ENCODE assay signal across 1 cellular context in the genomic region with DNA sequence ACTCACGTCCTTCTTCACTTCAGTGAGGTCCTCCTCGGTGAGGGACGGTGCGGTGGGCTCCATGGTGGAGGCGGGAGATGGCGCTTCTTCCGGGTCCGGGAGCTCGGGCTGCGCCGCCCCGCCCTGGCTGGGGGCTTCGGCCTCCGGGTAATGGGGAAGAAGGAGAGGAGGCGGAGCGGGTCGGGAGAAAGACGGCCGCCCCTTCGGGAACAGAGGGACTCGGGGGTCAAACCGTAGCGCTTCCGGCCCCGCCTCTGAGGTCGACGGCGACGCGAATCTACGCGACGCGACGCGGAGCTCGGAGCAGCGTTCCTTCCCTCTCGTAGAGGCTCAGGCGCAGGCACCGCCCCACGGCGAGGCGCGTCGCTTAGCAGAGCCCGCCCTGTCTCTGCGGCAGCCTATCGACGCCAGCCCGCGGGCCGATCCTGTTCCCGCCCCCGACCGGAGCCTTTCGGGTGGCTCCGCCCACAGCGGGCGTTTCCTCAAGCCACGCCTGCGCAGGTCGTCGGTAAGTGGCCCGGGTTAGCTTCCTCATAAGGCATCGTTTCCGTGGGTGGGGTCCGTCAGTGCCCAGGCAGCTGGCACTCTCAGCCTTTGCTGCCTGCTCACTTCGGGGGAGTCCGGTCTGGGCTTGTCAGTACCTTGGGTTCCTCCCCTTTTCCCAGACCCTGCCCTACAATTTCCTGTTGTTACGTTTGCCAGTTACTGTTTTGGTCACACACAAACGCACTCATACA.
TF ChIP-seq lines count a peak whose summit lies in the region.

A gene (minus strand): TSS at position 343 of the 737 bp plus-strand sequence. CDS start 280 bp downstream, at position 63.

TF ChIP-seq in K562, 482 proteins besides CTCF, POLR2A, EP300 and RAD21 (continued from another document and continues in another):
- TF ChIP-seq, protein P1, sequence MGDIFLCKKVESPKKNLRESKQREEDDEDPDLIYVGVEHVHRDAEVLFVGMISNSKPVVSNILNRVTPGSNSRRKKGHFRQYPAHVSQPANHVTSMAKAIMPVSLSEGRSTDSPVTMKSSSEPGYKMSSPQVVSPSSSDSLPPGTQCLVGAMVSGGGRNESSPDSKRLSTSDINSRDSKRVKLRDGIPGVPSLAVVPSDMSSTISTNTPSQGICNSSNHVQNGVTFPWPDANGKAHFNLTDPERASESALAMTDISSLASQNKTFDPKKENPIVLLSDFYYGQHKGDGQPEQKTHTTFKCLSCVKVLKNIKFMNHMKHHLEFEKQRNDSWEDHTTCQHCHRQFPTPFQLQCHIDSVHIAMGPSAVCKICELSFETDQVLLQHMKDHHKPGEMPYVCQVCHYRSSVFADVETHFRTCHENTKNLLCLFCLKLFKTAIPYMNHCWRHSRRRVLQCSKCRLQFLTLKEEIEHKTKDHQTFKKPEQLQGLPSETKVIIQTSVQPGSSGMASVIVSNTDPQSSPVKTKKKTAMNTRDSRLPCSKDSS (IDR thresholded peaks at IDR 0.05; ENCODE audit: low read depth, partially characterized antibody) = no peak
- TF ChIP-seq SMARCE1 (IDR thresholded peaks at IDR 0.05) (0 out of 2 replicates have a peak, but pooled peaks have one; percentile 58), ATF7 (IDR thresholded peaks at IDR 0.05) (peak; percentile 70), MTA1 (IDR thresholded peaks at IDR 0.05; ENCODE audit: borderline replicate concordance) (peak; percentile 96), BACH1 (tag; IDR thresholded peaks at IDR 0.05) (no peak), LEF1 (IDR thresholded peaks at IDR 0.05) (no peak), XRCC5 (IDR thresholded peaks at IDR 0.05; ENCODE audit: low read depth, low read length) (peak; percentile 38; the same call in 1 of the 2 replicates), NRF1 (conservative IDR thresholded peaks at IDR 0.05 in 1 of 2, IDR thresholded peaks at IDR 0.05 in 1 of 2) (peak; percentile 99), ZC3H4 (CRISPR knock-in tag; IDR thresholded peaks at IDR 0.05; ENCODE audit: borderline replicate concordance) (no peak), NFIC (IDR thresholded peaks at IDR 0.05) (peak; percentile 65), EWSR1 (IDR thresholded peaks at IDR 0.05; ENCODE audit: borderline replicate concordance, low read depth, partially characterized antibody) (no peak), RFX1 (IDR thresholded peaks at IDR 0.05) (no peak), TEAD4 (IDR thresholded peaks at IDR 0.05; ENCODE audit: low read length) (peak; percentile 4; the same call in 1 of the 2 replicates), TEAD4 (CRISPR knock-in tag; IDR thresholded peaks at IDR 0.05; ENCODE audit: borderline replicate concordance) (no peak), ZNF76 (CRISPR knock-in tag; IDR thresholded peaks at IDR 0.05; ENCODE audit: borderline replicate concordance) (no peak), ELF1 (tag; IDR thresholded peaks at IDR 0.05) (peak; percentile 93), MEIS2 (IDR thresholded peaks at IDR 0.05; ENCODE audit: partially characterized antibody) (peak; percentile 89), JUN (IDR thresholded peaks at IDR 0.05; ENCODE audit: borderline replicate concordance, low read depth, low read length) (no peak), JUN (CRISPR knock-in tag; IDR thresholded peaks at IDR 0.05; ENCODE audit: borderline replicate concordance) (0 out of 2 replicates have a peak, but pooled peaks have one; percentile 62), MBD2 (IDR thresholded peaks at IDR 0.05; ENCODE audit: borderline replicate concordance, low read depth) (peak; percentile 73), SIN3B (IDR thresholded peaks at IDR 0.05; ENCODE audit: low read depth) (peak; percentile 74), MEF2D (tag; conservative IDR thresholded peaks at IDR 0.05; ENCODE audit: low read depth) (no peak), CHD2 (IDR thresholded peaks at IDR 0.05; ENCODE audit: low read depth, low read length) (no peak), CCNT2 (IDR thresholded peaks at IDR 0.05; ENCODE audit: borderline replicate concordance, extremely low read depth, insufficient read length, low read depth, low read length) (peak; percentile 71), ZNF778 (CRISPR knock-in tag; IDR thresholded peaks at IDR 0.05) (no peak), SP2 (IDR thresholded peaks at IDR 0.05; ENCODE audit: extremely low read depth, low read depth, low read length, poor library complexity, severe bottlenecking) (peak; percentile 14), BCL6 (CRISPR knock-in tag; IDR thresholded peaks at IDR 0.05) (no peak), DIDO1 (tag; IDR thresholded peaks at IDR 0.05; ENCODE audit: low read depth) (0 out of 2 replicates have a peak, but pooled peaks have one; percentile 24), ZNF766 (CRISPR knock-in tag; conservative IDR thresholded peaks at IDR 0.05) (no peak), RB1 (IDR thresholded peaks at IDR 0.05; ENCODE audit: low read depth) (peak; percentile 76), SOX6 (IDR thresholded peaks at IDR 0.05) (no peak), RBM25 (IDR thresholded peaks at IDR 0.05; ENCODE audit: low read depth, low read length, severe bottlenecking) (no peak), HSF4 (CRISPR knock-in tag; IDR thresholded peaks at IDR 0.05; ENCODE audit: borderline replicate concordance) (no peak), ZNF696 (CRISPR knock-in tag; conservative IDR thresholded peaks at IDR 0.05) (no peak), U2AF2 (optimal IDR thresholded peaks at IDR 0.05; ENCODE audit: low read depth, low read length) (no peak), SPI1 (IDR thresholded peaks at IDR 0.05; ENCODE audit: borderline replicate concordance, low read depth, low read length) (0 out of 2 replicates have a peak, but pooled peaks have one; percentile 12), KDM2B (CRISPR knock-in tag; IDR thresholded peaks at IDR 0.05) (no peak), ZNF408 (CRISPR knock-in tag; IDR thresholded peaks at IDR 0.05; ENCODE audit: low read depth) (no peak), ZNF561 (CRISPR knock-in tag; conservative IDR thresholded peaks at IDR 0.05) (no peak), PHF21A (IDR thresholded peaks at IDR 0.05; ENCODE audit: borderline replicate concordance, low read depth) (no peak), ZNF589 (CRISPR knock-in tag; IDR thresholded peaks at IDR 0.05; ENCODE audit: low read depth) (0 out of 2 replicates have a peak, but pooled peaks have one; percentile 64), SNIP1 (IDR thresholded peaks at IDR 0.05; ENCODE audit: low read depth) (no peak)
- TF ChIP-seq, protein P2, sequence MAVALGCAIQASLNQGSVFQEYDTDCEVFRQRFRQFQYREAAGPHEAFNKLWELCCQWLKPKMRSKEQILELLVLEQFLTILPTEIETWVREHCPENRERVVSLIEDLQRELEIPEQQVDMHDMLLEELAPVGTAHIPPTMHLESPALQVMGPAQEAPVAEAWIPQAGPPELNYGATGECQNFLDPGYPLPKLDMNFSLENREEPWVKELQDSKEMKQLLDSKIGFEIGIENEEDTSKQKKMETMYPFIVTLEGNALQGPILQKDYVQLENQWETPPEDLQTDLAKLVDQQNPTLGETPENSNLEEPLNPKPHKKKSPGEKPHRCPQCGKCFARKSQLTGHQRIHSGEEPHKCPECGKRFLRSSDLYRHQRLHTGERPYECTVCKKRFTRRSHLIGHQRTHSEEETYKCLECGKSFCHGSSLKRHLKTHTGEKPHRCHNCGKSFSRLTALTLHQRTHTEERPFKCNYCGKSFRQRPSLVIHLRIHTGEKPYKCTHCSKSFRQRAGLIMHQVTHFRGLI (CRISPR knock-in tag; IDR thresholded peaks at IDR 0.05) = no peak
- TF ChIP-seq, protein P3, sequence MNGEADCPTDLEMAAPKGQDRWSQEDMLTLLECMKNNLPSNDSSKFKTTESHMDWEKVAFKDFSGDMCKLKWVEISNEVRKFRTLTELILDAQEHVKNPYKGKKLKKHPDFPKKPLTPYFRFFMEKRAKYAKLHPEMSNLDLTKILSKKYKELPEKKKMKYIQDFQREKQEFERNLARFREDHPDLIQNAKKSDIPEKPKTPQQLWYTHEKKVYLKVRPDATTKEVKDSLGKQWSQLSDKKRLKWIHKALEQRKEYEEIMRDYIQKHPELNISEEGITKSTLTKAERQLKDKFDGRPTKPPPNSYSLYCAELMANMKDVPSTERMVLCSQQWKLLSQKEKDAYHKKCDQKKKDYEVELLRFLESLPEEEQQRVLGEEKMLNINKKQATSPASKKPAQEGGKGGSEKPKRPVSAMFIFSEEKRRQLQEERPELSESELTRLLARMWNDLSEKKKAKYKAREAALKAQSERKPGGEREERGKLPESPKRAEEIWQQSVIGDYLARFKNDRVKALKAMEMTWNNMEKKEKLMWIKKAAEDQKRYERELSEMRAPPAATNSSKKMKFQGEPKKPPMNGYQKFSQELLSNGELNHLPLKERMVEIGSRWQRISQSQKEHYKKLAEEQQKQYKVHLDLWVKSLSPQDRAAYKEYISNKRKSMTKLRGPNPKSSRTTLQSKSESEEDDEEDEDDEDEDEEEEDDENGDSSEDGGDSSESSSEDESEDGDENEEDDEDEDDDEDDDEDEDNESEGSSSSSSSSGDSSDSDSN (IDR thresholded peaks at IDR 0.05; ENCODE audit: borderline replicate concordance in 1 of 2, low read depth in 2 of 2, low read length in 2 of 2) = no peak
- TF ChIP-seq, protein P4, sequence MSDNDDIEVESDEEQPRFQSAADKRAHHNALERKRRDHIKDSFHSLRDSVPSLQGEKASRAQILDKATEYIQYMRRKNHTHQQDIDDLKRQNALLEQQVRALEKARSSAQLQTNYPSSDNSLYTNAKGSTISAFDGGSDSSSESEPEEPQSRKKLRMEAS (CRISPR knock-in tag; IDR thresholded peaks at IDR 0.05) = peak; percentile 55
- TF ChIP-seq, protein P5, sequence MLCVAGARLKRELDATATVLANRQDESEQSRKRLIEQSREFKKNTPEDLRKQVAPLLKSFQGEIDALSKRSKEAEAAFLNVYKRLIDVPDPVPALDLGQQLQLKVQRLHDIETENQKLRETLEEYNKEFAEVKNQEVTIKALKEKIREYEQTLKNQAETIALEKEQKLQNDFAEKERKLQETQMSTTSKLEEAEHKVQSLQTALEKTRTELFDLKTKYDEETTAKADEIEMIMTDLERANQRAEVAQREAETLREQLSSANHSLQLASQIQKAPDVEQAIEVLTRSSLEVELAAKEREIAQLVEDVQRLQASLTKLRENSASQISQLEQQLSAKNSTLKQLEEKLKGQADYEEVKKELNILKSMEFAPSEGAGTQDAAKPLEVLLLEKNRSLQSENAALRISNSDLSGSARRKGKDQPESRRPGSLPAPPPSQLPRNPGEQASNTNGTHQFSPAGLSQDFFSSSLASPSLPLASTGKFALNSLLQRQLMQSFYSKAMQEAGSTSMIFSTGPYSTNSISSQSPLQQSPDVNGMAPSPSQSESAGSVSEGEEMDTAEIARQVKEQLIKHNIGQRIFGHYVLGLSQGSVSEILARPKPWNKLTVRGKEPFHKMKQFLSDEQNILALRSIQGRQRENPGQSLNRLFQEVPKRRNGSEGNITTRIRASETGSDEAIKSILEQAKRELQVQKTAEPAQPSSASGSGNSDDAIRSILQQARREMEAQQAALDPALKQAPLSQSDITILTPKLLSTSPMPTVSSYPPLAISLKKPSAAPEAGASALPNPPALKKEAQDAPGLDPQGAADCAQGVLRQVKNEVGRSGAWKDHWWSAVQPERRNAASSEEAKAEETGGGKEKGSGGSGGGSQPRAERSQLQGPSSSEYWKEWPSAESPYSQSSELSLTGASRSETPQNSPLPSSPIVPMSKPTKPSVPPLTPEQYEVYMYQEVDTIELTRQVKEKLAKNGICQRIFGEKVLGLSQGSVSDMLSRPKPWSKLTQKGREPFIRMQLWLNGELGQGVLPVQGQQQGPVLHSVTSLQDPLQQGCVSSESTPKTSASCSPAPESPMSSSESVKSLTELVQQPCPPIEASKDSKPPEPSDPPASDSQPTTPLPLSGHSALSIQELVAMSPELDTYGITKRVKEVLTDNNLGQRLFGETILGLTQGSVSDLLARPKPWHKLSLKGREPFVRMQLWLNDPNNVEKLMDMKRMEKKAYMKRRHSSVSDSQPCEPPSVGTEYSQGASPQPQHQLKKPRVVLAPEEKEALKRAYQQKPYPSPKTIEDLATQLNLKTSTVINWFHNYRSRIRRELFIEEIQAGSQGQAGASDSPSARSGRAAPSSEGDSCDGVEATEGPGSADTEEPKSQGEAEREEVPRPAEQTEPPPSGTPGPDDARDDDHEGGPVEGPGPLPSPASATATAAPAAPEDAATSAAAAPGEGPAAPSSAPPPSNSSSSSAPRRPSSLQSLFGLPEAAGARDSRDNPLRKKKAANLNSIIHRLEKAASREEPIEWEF (CRISPR knock-in tag; IDR thresholded peaks at IDR 0.05) = no peak
- TF ChIP-seq, protein P6, sequence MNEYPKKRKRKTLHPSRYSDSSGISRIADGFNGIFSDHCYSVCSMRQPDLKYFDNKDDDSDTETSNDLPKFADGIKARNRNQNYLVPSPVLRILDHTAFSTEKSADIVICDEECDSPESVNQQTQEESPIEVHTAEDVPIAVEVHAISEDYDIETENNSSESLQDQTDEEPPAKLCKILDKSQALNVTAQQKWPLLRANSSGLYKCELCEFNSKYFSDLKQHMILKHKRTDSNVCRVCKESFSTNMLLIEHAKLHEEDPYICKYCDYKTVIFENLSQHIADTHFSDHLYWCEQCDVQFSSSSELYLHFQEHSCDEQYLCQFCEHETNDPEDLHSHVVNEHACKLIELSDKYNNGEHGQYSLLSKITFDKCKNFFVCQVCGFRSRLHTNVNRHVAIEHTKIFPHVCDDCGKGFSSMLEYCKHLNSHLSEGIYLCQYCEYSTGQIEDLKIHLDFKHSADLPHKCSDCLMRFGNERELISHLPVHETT (CRISPR knock-in tag; conservative IDR thresholded peaks at IDR 0.05 in 1 of 2, IDR thresholded peaks at IDR 0.05 in 1 of 2) = peak in 1 of 2 experiments; percentile 80; a peak in 2 of 4 replicates
- TF ChIP-seq, protein P7, sequence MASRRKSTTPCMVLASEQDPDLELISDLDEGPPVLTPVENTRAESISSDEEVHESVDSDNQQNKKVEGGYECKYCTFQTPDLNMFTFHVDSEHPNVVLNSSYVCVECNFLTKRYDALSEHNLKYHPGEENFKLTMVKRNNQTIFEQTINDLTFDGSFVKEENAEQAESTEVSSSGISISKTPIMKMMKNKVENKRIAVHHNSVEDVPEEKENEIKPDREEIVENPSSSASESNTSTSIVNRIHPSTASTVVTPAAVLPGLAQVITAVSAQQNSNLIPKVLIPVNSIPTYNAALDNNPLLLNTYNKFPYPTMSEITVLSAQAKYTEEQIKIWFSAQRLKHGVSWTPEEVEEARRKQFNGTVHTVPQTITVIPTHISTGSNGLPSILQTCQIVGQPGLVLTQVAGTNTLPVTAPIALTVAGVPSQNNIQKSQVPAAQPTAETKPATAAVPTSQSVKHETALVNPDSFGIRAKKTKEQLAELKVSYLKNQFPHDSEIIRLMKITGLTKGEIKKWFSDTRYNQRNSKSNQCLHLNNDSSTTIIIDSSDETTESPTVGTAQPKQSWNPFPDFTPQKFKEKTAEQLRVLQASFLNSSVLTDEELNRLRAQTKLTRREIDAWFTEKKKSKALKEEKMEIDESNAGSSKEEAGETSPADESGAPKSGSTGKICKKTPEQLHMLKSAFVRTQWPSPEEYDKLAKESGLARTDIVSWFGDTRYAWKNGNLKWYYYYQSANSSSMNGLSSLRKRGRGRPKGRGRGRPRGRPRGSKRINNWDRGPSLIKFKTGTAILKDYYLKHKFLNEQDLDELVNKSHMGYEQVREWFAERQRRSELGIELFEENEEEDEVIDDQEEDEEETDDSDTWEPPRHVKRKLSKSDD (conservative IDR thresholded peaks at IDR 0.05; ENCODE audit: low read length) = 0 out of 2 replicates have a peak, but pooled peaks have one; percentile 25
- TF ChIP-seq, protein P8, sequence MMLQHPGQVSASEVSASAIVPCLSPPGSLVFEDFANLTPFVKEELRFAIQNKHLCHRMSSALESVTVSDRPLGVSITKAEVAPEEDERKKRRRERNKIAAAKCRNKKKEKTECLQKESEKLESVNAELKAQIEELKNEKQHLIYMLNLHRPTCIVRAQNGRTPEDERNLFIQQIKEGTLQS (IDR thresholded peaks at IDR 0.05) = no peak
- TF ChIP-seq, protein P8 (CRISPR knock-in tag; conservative IDR thresholded peaks at IDR 0.05) = no peak
